8 cellular contexts compared by ENCODE assay signal in genomic region chr16:4309833-4310266, GRCh38. TPM values are rescaled to one million over a fixed set of nuclear protein-coding genes. Genes with fewer than 3 reads are reported as not detected.
A peak's percentile ranks its signal among the peaks of the same experiment; 100 is the strongest.
DNase-seq lines count a peak whose midpoint lies in the region; ATAC-seq and TF ChIP-seq lines count a peak whose summit lies in the region.

No MANE protein-coding gene starts in this region.

- H3K4me3 ChIP-seq in HCT116 (replicated peaks in 1 of 2; ENCODE audit: low read depth in 1 of 2, low read length in 2 of 2) (no peak overlapping the region), hepatocyte (no peak overlapping the region)

- peak overlapping the region; percentile 10; the same call in 1 of the 2 replicates for H3K9ac ChIP-seq in HCT116 (ENCODE audit: low read length)

- CTCF ChIA-PET in HCT116 (lab: Charles Lee) = interaction anchor here (0.7 to 5.7 kb wide), 10 partner anchors 8 to 93 kb away, joined by 3 to 40 read pairs (median 9); partner anchors contain the start of gene TFAP4

- ATAC-seq in HCT116 (peak; percentile 57), GM21528 (IDR thresholded peaks at IDR 0.05; ENCODE audit: low FRiP score, unreplicated experiment) (no peak)

- H3K79me2 ChIP-seq in HCT116 (ENCODE audit: insufficient read depth, low read length) (peaks cover 10% of the 10 kb centered on the region), hepatocyte (peaks cover 19% of the 10 kb centered on the region)

- BruUV-seq in HCT116 (replicated peaks; lab: Mats Ljungman, UMichigan) = no TSS peak

- intact Hi-C loops in HCT116 (cut with micrococcal nuclease) = no loop called here

- H3K36me3 ChIP-seq in HCT116 (ENCODE audit: control insufficient read depth in 1 of 2, insufficient read depth in 2 of 2, low read length in 2 of 2) = no peaks in the 10 kb centered on the region
- H3K36me3 ChIP-seq in hepatocyte (replicated peaks; ENCODE audit: insufficient read depth, low read depth) = no peaks in the 10 kb centered on the region

- no peak for TF ChIP-seq RAD21 in HCT116 (IDR thresholded peaks at IDR 0.05; ENCODE audit: low read depth)

- H3K9me2 ChIP-seq in HCT116 (ENCODE audit: insufficient read depth) (no peaks in the 10 kb centered on the region), hepatocyte (replicated peaks; ENCODE audit: insufficient read depth) (no peaks in the 10 kb centered on the region)

- H2AFZ ChIP-seq in HCT116 (ENCODE audit: low read depth, low read length, poor library complexity, severe bottlenecking) (peak overlapping the region; percentile 0), hepatocyte (no peak overlapping the region)

- peak overlapping the region; percentile 23; the same call in 1 of the 2 replicates for H3K27ac ChIP-seq in HCT116 (ENCODE audit: low read depth, low read length)
- peak overlapping the region; percentile 69 for H3K27ac ChIP-seq in hepatocyte

- peak; percentile 80 for TF ChIP-seq CTCF in AG09319 (IDR thresholded peaks at IDR 0.05; ENCODE audit: low read depth, low read length)
- TF ChIP-seq CTCF in HCT116 (IDR thresholded peaks at IDR 0.05 in 2 of 3, conservative IDR thresholded peaks at IDR 0.05 in 1 of 3; ENCODE audit: borderline replicate concordance in 1 of 3, insufficient read depth in 1 of 3, low read depth in 2 of 3, low read length in 2 of 3) = peak in 2 of 3 experiments; percentile 87 to 90; a peak in 4 of 6 replicates
- peak; percentile 70 for TF ChIP-seq CTCF in hepatocyte (IDR thresholded peaks at IDR 0.05; ENCODE audit: poor library complexity)

- peak; percentile 79 for DNase-seq in AG09319 (ENCODE audit: extremely low read depth, low read depth)
- peak; percentile 61 for DNase-seq in HCT116 (ENCODE audit: low read depth, low spot score)
- DNase-seq in SK-N-DZ (ENCODE audit: low spot score) = peak; percentile 56
- DNase-seq in amniotic epithelial cell (ENCODE audit: low read depth) = peak; percentile 84
- DNase-seq in hepatocyte (ENCODE audit: low spot score) = peak; percentile 84
- peak; percentile 68 for DNase-seq in stimulated activated CD4-positive, alpha-beta T cell treated with anti-CD3 and anti-CD28 coated beads, Interleukin-15, amount 100 ng/mL, for 24 hours
- no peak for DNase-seq in NCI-H1417 treated with DMSO at 0.1 percent for 48 hours (lab: John Stamatoyannopoulos, UW)

- H3K27me3 ChIP-seq in HCT116 (ENCODE audit: insufficient read depth, low read length) (no peaks in the 10 kb centered on the region), hepatocyte (no peaks in the 10 kb centered on the region)

- no peak for TF ChIP-seq POLR2A in HCT116 (IDR thresholded peaks at IDR 0.05; ENCODE audit: borderline replicate concordance, extremely low read depth, insufficient read depth, insufficient read length)

- no peaks in the 10 kb centered on the region for H3K9me3 ChIP-seq in HCT116 (ENCODE audit: control insufficient read depth in 1 of 2, insufficient read depth in 1 of 2, low read depth in 1 of 2, low read length in 2 of 2)
- H3K9me3 ChIP-seq in hepatocyte (ENCODE audit: low read depth) = no peaks in the 10 kb centered on the region

- peak overlapping the region; percentile 78 for H3K4me2 ChIP-seq in HCT116 (ENCODE audit: low read length)
- no peak overlapping the region for H3K4me2 ChIP-seq in hepatocyte

- H3K4me1 ChIP-seq in HCT116 (ENCODE audit: control insufficient read depth in 1 of 2, insufficient read depth in 2 of 2, low read length in 2 of 2) = peaks cover 30 to 62% of the 10 kb centered on the region in 2 experiments
- H3K4me1 ChIP-seq in hepatocyte (ENCODE audit: insufficient read depth) = peaks cover 22% of the 10 kb centered on the region

- 28% methylated on average over 11 of the region's 11 CpGs for WGBS in hepatocyte (ENCODE audit: low lambda C conversion rate, missing lambda C conversion rate)

- RAD21 ChIA-PET in HCT116 (lab: Charles Lee; ENCODE audit: low non-redundant PET in 1 of 2, low total read pairs in 2 of 2, uncharacterized antibody in 2 of 2, unreplicated experiment in 2 of 2) = interaction anchor here in 1 of 2 experiments (1.2 kb wide), 1 partner anchor 11 kb away, joined by 3 read pairs; no protein-coding TSS in a partner anchor

- H4K20me1 ChIP-seq in HCT116 (ENCODE audit: insufficient read depth) (no peaks in the 10 kb centered on the region), hepatocyte (ENCODE audit: insufficient read depth, poor library complexity, severe bottlenecking) (no peaks in the 10 kb centered on the region)

- POLR2A ChIA-PET in HCT116 (lab: Charles Lee) = interaction anchor here (1.0 to 1.7 kb wide), 2 partner anchors 9 to 38 kb away, joined by 3 to 4 read pairs; partner anchors contain the start of gene TFAP4

TF ChIP-seq in HCT116, 20 proteins besides CTCF, POLR2A, EP300 and RAD21:
- TF ChIP-seq ZNF274 (IDR thresholded peaks at IDR 0.05; ENCODE audit: low read depth, low read length) = no peak
- peak; percentile 48 for TF ChIP-seq YY1 (IDR thresholded peaks at IDR 0.05; ENCODE audit: extremely low read depth, insufficient replicate concordance, low read depth, low read length)
- TF ChIP-seq MAX (IDR thresholded peaks at IDR 0.05) = no peak
TF ChIP-seq in HCT116: peak in this region for 1.

RNA-seq across cellular contexts. Expression of gene GLIS2, which starts 6.0 kb away (rescaled TPM):
- total RNA-seq in HCT116 (2021; ENCODE audit: unreplicated experiment) (18.2 TPM), hepatocyte (3.6 TPM in 2 replicates)
- 15.5 and 15.6 TPM in 2 replicates for polyA plus RNA-seq in HCT116 (2012)
- polyA plus RNA-seq in SK-N-DZ (2014; cell fraction: cytosol; rRNA removed) = 4.4 and 4.5 TPM in 2 replicates
- 2.7 and 7.0 TPM in 2 replicates for polyA plus RNA-seq in SK-N-DZ (2014; cell fraction: nucleus; rRNA removed)
- polyA plus RNA-seq in hepatocyte = 11.3 and 12.2 TPM in 2 replicates

RNA-seq across cellular contexts. Expression of gene TFAP4, which starts 37.0 kb away (rescaled TPM):
- 37.1 TPM for total RNA-seq in HCT116 (2021; ENCODE audit: unreplicated experiment)
- 21.3 and 21.7 TPM in 2 replicates for polyA plus RNA-seq in HCT116 (2012)
- 26.4 and 28.4 TPM in 2 replicates for polyA plus RNA-seq in SK-N-DZ (2014; cell fraction: cytosol; rRNA removed)
- polyA plus RNA-seq in SK-N-DZ (2014; cell fraction: nucleus; rRNA removed) = 29.5 and 31.0 TPM in 2 replicates
- total RNA-seq in hepatocyte = 6.1 and 11.4 TPM in 2 replicates
- 3.1 and 4.2 TPM in 2 replicates for polyA plus RNA-seq in hepatocyte

RNA-seq across cellular contexts. Expression of gene PAM16, which starts 41.3 kb away (rescaled TPM):
- total RNA-seq in HCT116 (2021; ENCODE audit: unreplicated experiment) = 102 TPM
- 98.6 and 111 TPM in 2 replicates for polyA plus RNA-seq in HCT116 (2012)
- polyA plus RNA-seq in SK-N-DZ (2014; cell fraction: cytosol; rRNA removed) = 187 and 191 TPM in 2 replicates
- polyA plus RNA-seq in SK-N-DZ (2014; cell fraction: nucleus; rRNA removed) = 181 and 215 TPM in 2 replicates
- total RNA-seq in hepatocyte = 33.0 and 35.0 TPM in 2 replicates
- polyA plus RNA-seq in hepatocyte = 57.7 and 70.4 TPM in 2 replicates
